Comparison of ENCODE assay signal across 16 cellular contexts in genomic region chr13:22082030-22082429, GRCh38.
DNase-seq lines count a peak whose midpoint lies in the region; ATAC-seq and TF ChIP-seq lines count a peak whose summit lies in the region.
"Had no signal": no experiment of that assay in that cellular context is flagged by ENCODE, and none has a peak within 500 bp of the region (broad histone marks: within the 10 kb centered on the region; RNA-seq: fewer than 3 reads in every experiment).

No MANE protein-coding gene starts in this region.

- no peak for ATAC-seq in CD4-positive, CD25-positive, alpha-beta regulatory T cell (ENCODE audit: low read depth in 2 of 2)

- no peak overlapping the region for H3K4me2 ChIP-seq in neuronal stem cell (ENCODE audit: insufficient read depth, low read length, poor library complexity, severe bottlenecking)
- H3K4me2 ChIP-seq: PC-9 had no signal

- H3K9ac ChIP-seq in neuronal stem cell (ENCODE audit: low read depth, low read length, poor library complexity): no peak overlapping the region

- no peaks in the 10 kb centered on the region for H3K9me3 ChIP-seq in CD4-positive, CD25-positive, alpha-beta regulatory T cell (ENCODE audit: control insufficient read depth in 2 of 2, low read length in 2 of 2)
- H3K9me3 ChIP-seq in neuronal stem cell (replicated peaks in 1 of 2; ENCODE audit: control insufficient read depth in 2 of 2, insufficient read depth in 1 of 2, low read depth in 1 of 2, low read length in 2 of 2): no peaks in the 10 kb centered on the region

- no peak overlapping the region for H3K4me3 Mint-ChIP-seq in CD4-positive, CD25-positive, alpha-beta regulatory T cell
- no peak overlapping the region for H3K4me3 Mint-ChIP-seq in endothelial cell (ENCODE audit: unreplicated experiment)
- H3K4me3 Mint-ChIP-seq: CD14-positive monocyte; T-helper 2 cell treated with Interferon-gamma antibody and Interleukin-4, amounts not matched to agents 5 μg/mL and 100 μg/mL, for 36 hours had no signal

- no peak overlapping the region for H3K27ac ChIP-seq in CD4-positive, CD25-positive, alpha-beta regulatory T cell (ENCODE audit: insufficient read depth, low read length, poor library complexity, severe bottlenecking)
- no peak overlapping the region for H3K27ac ChIP-seq in neuronal stem cell (replicated peaks; ENCODE audit: low read length)
- H3K27ac ChIP-seq: PC-9 had no signal

- no peak overlapping the region for H2BK15ac ChIP-seq in neuronal stem cell (ENCODE audit: low read length)

- peak overlapping the region in 2 of 3 donors; percentile 7 to 28 for H3K27ac Mint-ChIP-seq in CD4-positive, CD25-positive, alpha-beta regulatory T cell
- H3K27ac Mint-ChIP-seq in endothelial cell (ENCODE audit: unreplicated experiment): peak overlapping the region; percentile 89
- H3K27ac Mint-ChIP-seq: CD14-positive monocyte had no signal

- no peak overlapping the region for H3K4ac ChIP-seq in neuronal stem cell (ENCODE audit: low read length)

- no peak overlapping the region for H3K18ac ChIP-seq in neuronal stem cell (ENCODE audit: low read length)

- H3K4me1 ChIP-seq in CD4-positive, CD25-positive, alpha-beta regulatory T cell (ENCODE audit: control insufficient read depth, insufficient read depth, low read length, poor library complexity, severe bottlenecking): peaks cover 5% of the 10 kb centered on the region
- H3K4me1 ChIP-seq in neuronal stem cell (ENCODE audit: control insufficient read depth in 2 of 2, insufficient read depth in 1 of 2, low read depth in 1 of 2, low read length in 2 of 2): peaks cover 0 to 2% of the 10 kb centered on the region in 2 donors

- no peak overlapping the region for H2BK120ac ChIP-seq in neuronal stem cell (ENCODE audit: low read depth, low read length)

- DNase-seq in CD4-positive, CD25-positive, alpha-beta regulatory T cell: no peak
- DNase-seq in DMS153 (lab: John Stamatoyannopoulos, UW) (peak; percentile 64), NCI-H2196 treated with DMSO at 0.1 percent for 48 hours (lab: John Stamatoyannopoulos, UW; ENCODE audit: unreplicated experiment) (peak; percentile 10), endothelial cell (ENCODE audit: low spot score) (no peak), neuronal stem cell (ENCODE audit: low spot score) (no peak), NCI-H1048 (lab: John Stamatoyannopoulos, UW) (no peak), NCI-H2171 (lab: John Stamatoyannopoulos, UW) (no peak)
- DNase-seq in activated CD8-positive, alpha-beta memory T cell treated with anti-CD3 and anti-CD28 coated beads, Interleukin-2, amount 50 U/mL, for 4 hours: no peak
- DNase-seq: GDM1, NCI-H1092, NCI-H1694 treated with DMSO at 0.1 percent for 48 hours, NCI-H2227 treated with DMSO at 0.1 percent for 48 hours, PC-9, SW 1271 had no signal

- no peaks in the 10 kb centered on the region for H3K9me3 Mint-ChIP-seq in CD4-positive, CD25-positive, alpha-beta regulatory T cell
- no peaks in the 10 kb centered on the region for H3K9me3 Mint-ChIP-seq in endothelial cell (ENCODE audit: unreplicated experiment)

- H3K27me3 Mint-ChIP-seq in CD4-positive, CD25-positive, alpha-beta regulatory T cell: peaks cover 12% of the 10 kb centered on the region
- H3K27me3 Mint-ChIP-seq in endothelial cell (ENCODE audit: unreplicated experiment): peaks cover 5% of the 10 kb centered on the region

- H3K4me1 Mint-ChIP-seq in CD4-positive, CD25-positive, alpha-beta regulatory T cell: peaks cover 11 to 21% (median 16%) of the 10 kb centered on the region in 4 donors
- peaks cover 26% of the 10 kb centered on the region for H3K4me1 Mint-ChIP-seq in endothelial cell (ENCODE audit: unreplicated experiment)
- H3K4me1 Mint-ChIP-seq: CD14-positive monocyte had no signal

- H2BK12ac ChIP-seq in neuronal stem cell (ENCODE audit: low read length): no peak overlapping the region

- no peak overlapping the region for H2BK5ac ChIP-seq in neuronal stem cell (ENCODE audit: low read length)

- H4K91ac ChIP-seq in neuronal stem cell (ENCODE audit: low read depth, low read length, poor library complexity): no peak overlapping the region

- no peaks in the 10 kb centered on the region for H3K36me3 Mint-ChIP-seq in CD4-positive, CD25-positive, alpha-beta regulatory T cell
- no peaks in the 10 kb centered on the region for H3K36me3 Mint-ChIP-seq in endothelial cell (ENCODE audit: low read depth, unreplicated experiment)
- H3K36me3 Mint-ChIP-seq: CD14-positive monocyte had no signal

- WGBS in neuronal stem cell (ENCODE audit: extremely low coverage in 2 of 2, insufficient read length in 2 of 2, insufficient replicate concordance in 1 of 2), 2 donors: no CpG with 5 or more reads among the region's 2 CpGs

- no peak overlapping the region for H3K14ac ChIP-seq in neuronal stem cell (ENCODE audit: low read length)

- no peak overlapping the region for H2AK5ac ChIP-seq in neuronal stem cell (ENCODE audit: low read depth, low read length)

- no peak overlapping the region for H4K8ac ChIP-seq in neuronal stem cell (ENCODE audit: low read depth, low read length)

- H3K4me3 ChIP-seq in CD4-positive, CD25-positive, alpha-beta regulatory T cell (ENCODE audit: low read depth, low read length): no peak overlapping the region
- H3K4me3 ChIP-seq in neuronal stem cell (ENCODE audit: low read length in 2 of 2): no peak overlapping the region
- H3K4me3 ChIP-seq: PC-9 had no signal

- no peaks in the 10 kb centered on the region for H3K79me1 ChIP-seq in neuronal stem cell (ENCODE audit: low read depth, low read length)

- no peak for TF ChIP-seq CTCF in endothelial cell (IDR thresholded peaks at IDR 0.05; ENCODE audit: unreplicated experiment)

- no peaks in the 10 kb centered on the region for H3K36me3 ChIP-seq in CD4-positive, CD25-positive, alpha-beta regulatory T cell (ENCODE audit: control insufficient read depth, insufficient read depth, low read length)
- H3K36me3 ChIP-seq in neuronal stem cell (replicated peaks in 1 of 2; ENCODE audit: control insufficient read depth in 2 of 2, insufficient read depth in 2 of 2, low read length in 2 of 2): no peaks in the 10 kb centered on the region

- no peak overlapping the region for H2AFZ ChIP-seq in neuronal stem cell (ENCODE audit: low read length)
- H2AFZ ChIP-seq: PC-9 had no signal

- no peaks in the 10 kb centered on the region for H3K27me3 ChIP-seq in CD4-positive, CD25-positive, alpha-beta regulatory T cell (ENCODE audit: control insufficient read depth, insufficient read depth, low read length)
- H3K27me3 ChIP-seq in neuronal stem cell (ENCODE audit: control insufficient read depth in 3 of 3, insufficient read depth in 3 of 3, low read depth in 1 of 3, low read length in 3 of 3): no peaks in the 10 kb centered on the region

- H3K23ac ChIP-seq in neuronal stem cell (ENCODE audit: low read depth, low read length, poor library complexity): no peak overlapping the region

Comparison
In these comparisons a context has a peak if more than half of its experiments do, and no peak if none do; other contexts are left out.
1. DNase-seq: peak in DMS153 (single experiment) and NCI-H2196 treated with DMSO at 0.1 percent for 48 hours (single experiment); none in CD4-positive, CD25-positive, alpha-beta regulatory T cell (0 of 3), endothelial cell (single experiment), neuronal stem cell (single experiment), NCI-H1048 (single experiment), NCI-H2171 (single experiment) and activated CD8-positive, alpha-beta memory T cell treated with anti-CD3 and anti-CD28 coated beads, Interleukin-2, amount 50 U/mL, for 4 hours (single experiment).